1 cellular context compared by ENCODE assay signal in the genomic region with DNA sequence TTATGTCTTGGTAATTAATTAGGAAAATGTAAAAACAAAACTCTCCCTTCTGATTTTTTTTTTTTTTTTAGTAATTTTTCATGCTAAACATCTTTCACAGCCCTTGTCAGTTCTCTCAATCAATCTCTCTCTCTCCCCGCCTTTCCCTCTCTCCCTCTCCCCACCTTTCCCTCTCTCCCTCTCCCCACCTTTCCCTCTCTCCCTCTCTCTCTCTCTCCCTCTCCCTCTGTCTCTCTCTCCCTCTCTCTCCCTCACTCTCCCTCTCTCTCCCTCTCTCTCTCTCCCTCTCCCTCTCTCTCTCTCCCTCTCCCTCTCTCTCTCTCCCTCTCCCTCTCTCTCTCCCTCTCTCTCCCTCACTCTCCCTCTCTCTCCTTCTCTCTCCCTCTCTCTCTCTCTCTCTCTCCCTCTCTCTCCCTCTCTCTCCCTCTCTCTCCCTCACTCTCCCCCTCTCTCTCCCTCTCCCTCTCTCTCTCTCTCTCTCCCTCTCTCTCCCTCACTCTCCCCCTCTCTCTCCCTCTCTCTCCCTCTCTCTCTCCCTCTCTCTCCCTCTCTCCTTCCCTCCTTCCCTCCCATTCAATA. TPM values are rescaled to one million over a fixed set of nuclear protein-coding genes. Genes with fewer than 3 reads are reported as not detected.
"Had no signal": no experiment of that assay in that cellular context is flagged by ENCODE, and none has a peak within 500 bp of the region (broad histone marks: within the 10 kb centered on the region; RNA-seq: fewer than 3 reads in every experiment).

No MANE protein-coding gene starts in this region.

RNA-seq across cellular contexts. Expression of gene TBC1D9, which starts 54.5 kb away (rescaled TPM):
- polyA plus RNA-seq: K562 had no signal
